In genomic region chr12:38926501-38926900, GRCh38 we compare ENCODE assay signal across 29 cellular contexts. TPM values are rescaled to one million over a fixed set of nuclear protein-coding genes. Genes with fewer than 3 reads are reported as not detected.
DNase-seq lines count a peak whose midpoint lies in the region; TF ChIP-seq lines count a peak whose summit lies in the region.
"Had no signal": no experiment of that assay in that cellular context is flagged by ENCODE, and none has a peak within 500 bp of the region (broad histone marks: within the 10 kb centered on the region; RNA-seq: fewer than 3 reads in every experiment).

No MANE protein-coding gene starts in this region.

- no peaks in the 10 kb centered on the region for H3K79me2 ChIP-seq in mammary epithelial cell (ENCODE audit: insufficient read depth, low read length)

- H3K36me3 ChIP-seq in mammary epithelial cell (ENCODE audit: insufficient read depth, low read length): no peaks in the 10 kb centered on the region
- H3K36me3 ChIP-seq: BE2C; BLaER1; BLaER1 treated with 17β-estradiol and CSF1 and Interleukin-3, amounts not matched to agents 10 nM and 100 nM had no signal

- H3K4me2 ChIP-seq in mammary epithelial cell (ENCODE audit: insufficient read depth, low read depth, low read length): no peak overlapping the region
- H3K4me2 ChIP-seq: A549, BLaER1 had no signal

- CTCF ChIA-PET in mammary epithelial cell (lab: Charles Lee; ENCODE audit: low non-redundant PET): no interaction called here

- H3K27ac ChIP-seq in mammary epithelial cell (ENCODE audit: insufficient read depth, low read depth, low read length): no peak overlapping the region
- H3K27ac ChIP-seq: 22Rv1, A549, BLaER1, C4-2B had no signal

- no TSS peak for BruUV-seq in mammary epithelial cell (replicated peaks; lab: Mats Ljungman, UMichigan)

- 11% methylated on average over 1 of the region's 1 CpG for WGBS in mammary epithelial cell (ENCODE audit: low coverage, missing lambda C conversion rate)

- peaks cover 3% of the 10 kb centered on the region for H3K4me1 ChIP-seq in mammary epithelial cell (ENCODE audit: insufficient read depth, low read length)
- H3K4me1 ChIP-seq: BE2C, BLaER1 had no signal

- in situ Hi-C loops in mammary epithelial cell (cut with MboI; ENCODE audit: low sequenced_read_pairs in 2 of 2): no loop called here

- no peak overlapping the region for H3K4me3 ChIP-seq in mammary epithelial cell (replicated peaks in 1 of 3; ENCODE audit: insufficient read depth in 1 of 3, low read depth in 2 of 3, low read length in 3 of 3)
- H3K4me3 ChIP-seq: A549; BLaER1; BLaER1 treated with 17β-estradiol and CSF1 and Interleukin-3, amounts not matched to agents 10 nM and 100 nM had no signal

- H3K9ac ChIP-seq in mammary epithelial cell (ENCODE audit: insufficient read depth, low read length): no peak overlapping the region
- H3K9ac ChIP-seq: BLaER1; BLaER1 treated with 17β-estradiol and CSF1 and Interleukin-3, amounts not matched to agents 10 nM and 100 nM had no signal

- intact Hi-C loops in mammary epithelial cell (cut with micrococcal nuclease): no loop called here

- peaks cover 2% of the 10 kb centered on the region for H3K27me3 ChIP-seq in mammary epithelial cell (ENCODE audit: insufficient read depth, low read length)
- H3K27me3 ChIP-seq: BE2C; BLaER1; BLaER1 treated with 17β-estradiol and CSF1 and Interleukin-3, amounts not matched to agents 10 nM and 100 nM had no signal

- dilution Hi-C loops in mammary epithelial cell (cut with HindIII; ENCODE audit: low sequenced_read_pairs): no loop called here

- DNase-seq in kidney tubule cell (ENCODE audit: low spot score) (peak; percentile 54), renal cortical epithelial cell (ENCODE audit: low read depth) (peak; percentile 69), NCI-H2107 treated with DMSO at 0.1 percent for 48 hours (lab: John Stamatoyannopoulos, UW; ENCODE audit: unreplicated experiment) (no peak), mammary epithelial cell (no peak)
- DNase-seq: 8988T; ACHN; AML-193; BE2C; C1 segment of cervical spinal cord; Caco-2; Calu3; CD4-positive, alpha-beta memory T cell; CD4-positive, alpha-beta T cell; CD4-positive, CD25-positive, alpha-beta regulatory T cell; CD8-positive, alpha-beta memory T cell; CD8-positive, alpha-beta T cell; COR-L47; DMS 273 treated with DMSO at 0.1 percent for 48 hours; DMS153; DMS53; DMS79; DMS79 treated with DMSO at 0.1 percent for 48 hours; DND-41; EL had no signal

- no peak overlapping the region for H2AFZ ChIP-seq in mammary epithelial cell (ENCODE audit: low read depth, low read length)

- no peak for TF ChIP-seq CTCF in mammary epithelial cell (conservative IDR thresholded peaks at IDR 0.05 in 1 of 2, IDR thresholded peaks at IDR 0.05 in 1 of 2; ENCODE audit: extremely low read depth in 1 of 2, insufficient read depth in 1 of 2, low read depth in 1 of 2, low read length in 2 of 2)

- H4K20me1 ChIP-seq in mammary epithelial cell (ENCODE audit: insufficient read depth, low read length): no peaks in the 10 kb centered on the region
- H4K20me1 ChIP-seq: BLaER1; BLaER1 treated with 17β-estradiol and CSF1 and Interleukin-3, amounts not matched to agents 10 nM and 100 nM had no signal

- H3K9me3 ChIP-seq in mammary epithelial cell (replicated peaks; ENCODE audit: insufficient read depth, low read length): no peaks in the 10 kb centered on the region
- H3K9me3 ChIP-seq: A549; BE2C; BLaER1; BLaER1 treated with 17β-estradiol and CSF1 and Interleukin-3, amounts not matched to agents 10 nM and 100 nM; Caco-2 had no signal

RNA-seq across cellular contexts. Expression of gene CPNE8, which starts 21.1 kb away (rescaled TPM):
- total RNA-seq in renal cortical epithelial cell (25.9 and 82.4 TPM in 2 replicates), mammary epithelial cell (10 to 100 TPM; 19.7 to 20.0 TPM)
- 7.1 TPM for polyA plus RNA-seq in mammary epithelial cell
- polyA minus RNA-seq in mammary epithelial cell: 7.0 TPM

Comparison
In these comparisons a context has a peak if more than half of its experiments do, and no peak if none do; other contexts are left out.
1. DNase-seq: peak in kidney tubule cell (single experiment) and renal cortical epithelial cell (single experiment); none in NCI-H2107 treated with DMSO at 0.1 percent for 48 hours (single experiment) and mammary epithelial cell (single experiment).